In the genomic region with DNA sequence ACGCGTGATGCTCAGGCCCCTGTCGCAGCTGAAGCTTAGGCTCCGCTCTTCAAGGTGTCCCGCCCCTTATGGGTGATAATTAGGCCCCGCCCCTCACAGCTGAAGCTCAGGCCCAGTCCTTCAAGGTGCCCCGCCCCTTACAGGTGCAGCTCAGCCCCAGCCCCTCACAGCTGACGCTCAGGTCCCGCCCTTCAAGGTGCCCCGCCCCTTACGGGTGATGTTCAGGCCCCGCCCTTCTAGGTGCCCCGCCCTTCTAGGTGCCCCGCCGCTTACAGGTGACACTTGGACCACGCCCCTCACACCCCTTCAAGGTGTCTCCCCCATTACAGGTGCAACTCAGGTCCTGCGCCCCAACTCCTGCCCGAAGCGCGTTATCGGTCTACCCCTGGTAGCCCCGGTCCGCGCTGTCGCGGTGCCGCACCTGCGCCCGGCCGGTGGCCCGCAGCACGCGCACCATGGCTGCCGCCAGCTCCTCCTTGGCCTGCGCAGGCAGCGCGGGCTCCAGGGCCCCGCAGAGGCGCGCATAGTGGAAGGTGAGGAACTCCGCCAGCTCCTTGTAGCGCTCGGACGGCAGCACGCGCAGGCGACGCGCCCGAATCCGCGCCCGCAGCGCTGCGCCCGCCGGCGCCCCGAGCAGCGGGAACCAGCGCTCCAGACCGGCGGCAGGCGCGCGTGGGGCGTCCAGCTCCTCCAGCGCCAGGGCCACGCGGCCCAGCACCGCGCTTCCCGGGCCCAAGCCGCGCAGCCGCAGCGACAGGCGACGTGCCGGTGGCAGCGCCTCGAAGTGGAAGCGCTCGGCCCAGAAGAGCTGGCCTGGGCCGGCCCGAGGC, we compare ENCODE assay signal across 11 cellular contexts. TPM values are rescaled to one million over a fixed set of nuclear protein-coding genes. Genes with fewer than 3 reads are reported as not detected.
A peak's percentile ranks its signal among the peaks of the same experiment; 100 is the strongest.
DNase-seq lines count a peak whose midpoint lies in the region; ATAC-seq, FAIRE-seq and TF ChIP-seq lines count a peak whose summit lies in the region.
"Had no signal": no experiment of that assay in that cellular context is flagged by ENCODE, and none has a peak within 500 bp of the region (broad histone marks: within the 10 kb centered on the region; RNA-seq: fewer than 3 reads in every experiment).

No MANE protein-coding gene starts in this region.

- H2AFZ ChIP-seq in neural progenitor cell (replicated peaks): peak overlapping the region; percentile 82

- no peak overlapping the region for H3K27ac Mint-ChIP-seq in neural progenitor cell

- DNase-seq in DMS79 (lab: John Stamatoyannopoulos, UW) (peak; percentile 40), NCI-H1105 (lab: John Stamatoyannopoulos, UW) (peak; percentile 93), bronchial epithelial cell (ENCODE audit: low read depth) (peak; percentile 19), neural progenitor cell (ENCODE audit: low spot score) (peak; percentile 69), GM19238 (ENCODE audit: insufficient read length, low spot score) (no peak), SKM-1 (lab: John Stamatoyannopoulos, UW; ENCODE audit: unreplicated experiment) (no peak), right lobe of liver (no peak)
- DNase-seq: NCI-H2107 had no signal

- TF ChIP-seq POLR2A in right lobe of liver (IDR thresholded peaks at IDR 0.05): no peak

- H3K79me2 ChIP-seq in neural progenitor cell (ENCODE audit: low read depth): no peaks in the 10 kb centered on the region

- H3K36me3 Mint-ChIP-seq in neural progenitor cell: no peaks in the 10 kb centered on the region

- intact Hi-C loops in right lobe of liver (cut with DNase I): loop anchor here in 1 of 2 donors (10.0 kb wide), 1 partner anchor 98 kb away; no protein-coding TSS in a partner anchor

- peaks cover 36% of the 10 kb centered on the region for H4K20me1 ChIP-seq in neural progenitor cell (ENCODE audit: low read depth)

- FAIRE-seq in bronchial epithelial cell (lab: Jason Lieb, UNC): no peak

- TF ChIP-seq CTCF in bronchial epithelial cell (IDR thresholded peaks at IDR 0.05; ENCODE audit: insufficient read depth, low read length, severe bottlenecking): no peak
- TF ChIP-seq CTCF in neural progenitor cell (IDR thresholded peaks at IDR 0.05): no peak
- no peak for TF ChIP-seq CTCF in right lobe of liver (IDR thresholded peaks at IDR 0.05)

- no peak overlapping the region for H3K9ac ChIP-seq in neural progenitor cell

- peaks cover 22% of the 10 kb centered on the region for H3F3A ChIP-seq in neural progenitor cell (ENCODE audit: low read depth)

- no peaks in the 10 kb centered on the region for H3K9me3 ChIP-seq in neural progenitor cell (ENCODE audit: low read depth)
- H3K9me3 ChIP-seq in right lobe of liver: no peaks in the 10 kb centered on the region

- H3K27me3 ChIP-seq in bronchial epithelial cell (ENCODE audit: control insufficient read depth, insufficient read depth, low read length) (peaks cover 17% of the 10 kb centered on the region), neural progenitor cell (peaks cover 98% of the 10 kb centered on the region), right lobe of liver (no peaks in the 10 kb centered on the region)

- no peak overlapping the region for H3K27ac ChIP-seq in neural progenitor cell
- no peak overlapping the region for H3K27ac ChIP-seq in right lobe of liver

- H3K4me1 Mint-ChIP-seq in neural progenitor cell: peaks cover 9% of the 10 kb centered on the region

- WGBS in right lobe of liver (ENCODE audit: insufficient coverage, low coverage, low lambda C conversion rate, missing lambda C conversion rate): 26% methylated on average over 15 of the region's 86 CpGs

- H3K9me3 Mint-ChIP-seq in neural progenitor cell: no peaks in the 10 kb centered on the region
- H3K9me3 Mint-ChIP-seq: activated naive CD4-positive, alpha-beta T cell treated with anti-CD3 and anti-CD28 coated beads, Interleukin-2, amount 50 U/mL, for 72 hours had no signal

- H3K36me3 ChIP-seq in bronchial epithelial cell (ENCODE audit: control insufficient read depth, insufficient read depth, low read length) (no peaks in the 10 kb centered on the region), neural progenitor cell (no peaks in the 10 kb centered on the region), right lobe of liver (no peaks in the 10 kb centered on the region)

- H3K4me3 Mint-ChIP-seq in neural progenitor cell: no peak overlapping the region

- peak overlapping the region; percentile 6 for H3K4me3 ChIP-seq in bronchial epithelial cell (ENCODE audit: low read depth, low read length)
- peak overlapping the region; percentile 42 for H3K4me3 ChIP-seq in neural progenitor cell
- H3K4me3 ChIP-seq in right lobe of liver: no peak overlapping the region

- ATAC-seq in right lobe of liver (no peak), HG02588 (IDR thresholded peaks at IDR 0.05; ENCODE audit: unreplicated experiment) (no peak)

- peaks cover 5% of the 10 kb centered on the region for H3K4me1 ChIP-seq in neural progenitor cell
- peaks cover 0 to 26% (median 3%) of the 10 kb centered on the region in 4 donors for H3K4me1 ChIP-seq in right lobe of liver

- H3K27me3 Mint-ChIP-seq in neural progenitor cell (ENCODE audit: insufficient read depth, low read depth): peaks cover 54% of the 10 kb centered on the region

- H3K4me2 ChIP-seq in neural progenitor cell: peak overlapping the region; percentile 74

RNA-seq across cellular contexts. Expression of a gene that starts 7.3 kb away (rescaled TPM):
- total RNA-seq in bronchial epithelial cell: not detected in 2 replicates
- not detected in 2 replicates for total RNA-seq in neural progenitor cell (ENCODE audit: low replicate concordance)
- total RNA-seq in right lobe of liver: 1 to 10 TPM in 4 of 6 experiments, under 1 TPM in 2; 0.75 to 1.9 (median 1.1) TPM
- total RNA-seq: G401 had no signal

RNA-seq across cellular contexts. Expression of a gene that starts 7.3 kb away (rescaled TPM):
- total RNA-seq in bronchial epithelial cell (2.4 and 4.2 TPM in 2 replicates), neural progenitor cell (ENCODE audit: low replicate concordance) (9.1 and 30.3 TPM in 2 replicates), right lobe of liver (10 to 100 TPM; 12.5 to 24.4 (median 14.6) TPM)

RNA-seq across cellular contexts. Expression of a gene that starts 22.2 kb away (rescaled TPM):
- total RNA-seq in bronchial epithelial cell: not detected in 2 replicates
- not detected in 2 replicates for total RNA-seq in neural progenitor cell (ENCODE audit: low replicate concordance)
- 100 to 1,000 TPM in 2 of 6 experiments, 10 to 100 TPM in 4; 45.1 to 135 (median 59.2) TPM for total RNA-seq in right lobe of liver
- total RNA-seq: G401 had no signal

RNA-seq across cellular contexts. Expression of a gene that starts 38.3 kb away (rescaled TPM):
- total RNA-seq in bronchial epithelial cell: 75.3 and 78.9 TPM in 2 replicates
- 131 and 210 TPM in 2 replicates for total RNA-seq in neural progenitor cell (ENCODE audit: low replicate concordance)
- total RNA-seq in right lobe of liver: 10 to 100 TPM; 27.4 to 69.4 (median 49.6) TPM

RNA-seq across cellular contexts. Expression of a gene that starts 51.2 kb away (rescaled TPM):
- total RNA-seq in bronchial epithelial cell (0.13 TPM in 1 of 2 replicates, not detected in the other), neural progenitor cell (ENCODE audit: low replicate concordance) (not detected in 2 replicates), right lobe of liver (1 to 10 TPM in 5 of 6 experiments, under 1 TPM in 1; 0.95 to 6.0 (median 4.5) TPM)

Comparison
In these comparisons a context has a peak if more than half of its experiments do, and no peak if none do; other contexts are left out.
1. DNase-seq: peak in DMS79 (single experiment), NCI-H1105 (single experiment), bronchial epithelial cell (single experiment) and neural progenitor cell (single experiment); none in GM19238 (single experiment), SKM-1 (single experiment) and right lobe of liver (0 of 3).
2. H3K4me3 ChIP-seq: peak in bronchial epithelial cell (single experiment) and neural progenitor cell (single experiment); none in right lobe of liver (0 of 3).
3. RNA of a gene that starts 22.2 kb away (total RNA-seq): 45.1 to 135 TPM in right lobe of liver; not detected in bronchial epithelial cell and not detected in neural progenitor cell; every median in the first group is over 10 times any median in the second.